In the genomic region with DNA sequence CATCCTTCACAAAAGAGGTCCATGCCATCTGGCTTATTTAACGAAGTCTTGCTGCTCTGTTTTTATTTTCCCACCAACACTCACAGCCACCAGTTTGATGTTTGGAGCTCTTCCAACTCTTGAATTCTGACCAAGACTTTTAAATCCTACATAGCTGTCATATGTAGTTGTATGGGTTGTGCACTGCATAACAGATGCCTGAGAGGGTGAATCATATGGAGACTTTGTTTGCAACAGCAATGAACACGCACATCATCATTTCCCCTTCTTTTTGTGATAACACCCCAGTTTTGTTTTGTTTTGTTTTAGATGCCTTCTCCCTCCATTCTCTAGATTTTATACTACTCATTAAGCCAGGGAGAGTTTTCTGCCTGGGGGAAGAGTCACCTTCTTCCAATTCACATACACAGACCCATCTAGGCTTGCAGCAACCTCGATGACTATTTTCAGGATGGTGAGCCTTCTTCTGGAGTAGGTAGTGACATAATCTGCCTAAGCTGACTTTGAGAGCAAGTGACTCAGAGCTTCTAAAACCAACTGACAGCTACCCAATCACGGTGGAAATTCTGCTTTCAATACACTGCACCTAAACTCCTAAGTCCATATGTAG, we compare ENCODE assay signal across 25 cellular contexts.
DNase-seq lines count a peak whose midpoint lies in the region; ATAC-seq and TF ChIP-seq lines count a peak whose summit lies in the region.
"Had no signal": no experiment of that assay in that cellular context is flagged by ENCODE, and none has a peak within 500 bp of the region (broad histone marks: within the 10 kb centered on the region; RNA-seq: fewer than 3 reads in every experiment).

No MANE protein-coding gene starts in this region.

- no peak overlapping the region for H3K4me3 Mint-ChIP-seq in activated naive CD4-positive, alpha-beta T cell treated with anti-CD3 and anti-CD28 coated beads for 36 hours
- H3K4me3 Mint-ChIP-seq: activated CD8-positive, alpha-beta T cell treated with anti-CD3 and anti-CD28 coated beads for 36 hours; activated naive CD8-positive, alpha-beta T cell; CD14-positive monocyte; central memory CD8-positive, alpha-beta T cell; naive thymus-derived CD8-positive, alpha-beta T cell; T-helper 17 cell had no signal

- no peaks in the 10 kb centered on the region for H3K36me3 Mint-ChIP-seq in activated naive CD4-positive, alpha-beta T cell treated with anti-CD3 and anti-CD28 coated beads for 36 hours (ENCODE audit: low read depth)
- H3K36me3 Mint-ChIP-seq: activated naive CD8-positive, alpha-beta T cell; CD14-positive monocyte; naive thymus-derived CD8-positive, alpha-beta T cell had no signal

- H3K27me3 Mint-ChIP-seq in activated naive CD4-positive, alpha-beta T cell treated with anti-CD3 and anti-CD28 coated beads for 36 hours (ENCODE audit: low read depth) = peaks cover 12% of the 10 kb centered on the region

- CTCF ChIA-PET in activated naive CD4-positive, alpha-beta T cell treated with anti-CD3 and anti-CD28 coated beads for 36 hours (lab: Charles Lee) = no interaction called here

- ATAC-seq in foreskin keratinocyte = peak; percentile 31
- ATAC-seq: activated CD8-positive, alpha-beta T cell treated with anti-CD3 and anti-CD28 coated beads for 36 hours; K562; naive thymus-derived CD8-positive, alpha-beta T cell; psoas muscle; T-helper 17 cell had no signal

- no peak overlapping the region for H3K27ac ChIP-seq in WERI-Rb-1
- no peak overlapping the region for H3K27ac ChIP-seq in foreskin keratinocyte
- H3K27ac ChIP-seq: psoas muscle, testis, uterus had no signal

- DNase-seq in ELR (ENCODE audit: low read depth) (peak; percentile 35), NCI-H1694 treated with DMSO at 0.1 percent for 48 hours (lab: John Stamatoyannopoulos, UW) (peak; percentile 83), WERI-Rb-1 (peak; percentile 11), foreskin keratinocyte (peak; percentile 11 to 33), DMS153 (lab: John Stamatoyannopoulos, UW) (no peak), DMS79 (lab: John Stamatoyannopoulos, UW) (no peak), NCI-H69 (lab: John Stamatoyannopoulos, UW) (no peak)
- no peak for DNase-seq in activated naive CD4-positive, alpha-beta T cell treated with anti-CD3 and anti-CD28 coated beads for 36 hours
- DNase-seq: activated CD8-positive, alpha-beta T cell treated with anti-CD3 and anti-CD28 coated beads for 36 hours; Calu3; dermis blood vessel endothelial cell; H7; naive thymus-derived CD8-positive, alpha-beta T cell; NCI-H1417; psoas muscle; SK-N-SH; stimulated activated naive CD4-positive, alpha-beta T cell treated with Interleukin-2 at 50 U/mL for 16 hours; T-helper 17 cell; testis; uterus had no signal

- H3K4me1 ChIP-seq in foreskin keratinocyte = no peaks in the 10 kb centered on the region
- H3K4me1 ChIP-seq: psoas muscle, testis, uterus had no signal

- no peak overlapping the region for H3K4me3 ChIP-seq in WERI-Rb-1 (ENCODE audit: low read depth, low read length)
- H3K4me3 ChIP-seq: K562, psoas muscle, testis, uterus had no signal

- no peak for TF ChIP-seq CTCF in WERI-Rb-1 (IDR thresholded peaks at IDR 0.05; ENCODE audit: low read depth, low read length)
- TF ChIP-seq CTCF in foreskin keratinocyte (conservative IDR thresholded peaks at IDR 0.05) = no peak

- H3K36me3 ChIP-seq in WERI-Rb-1 = no peaks in the 10 kb centered on the region
- H3K36me3 ChIP-seq: uterus had no signal

- H3K27ac Mint-ChIP-seq in activated naive CD4-positive, alpha-beta T cell treated with anti-CD3 and anti-CD28 coated beads for 36 hours = no peak overlapping the region
- H3K27ac Mint-ChIP-seq: activated CD8-positive, alpha-beta T cell treated with anti-CD3 and anti-CD28 coated beads for 36 hours; activated naive CD8-positive, alpha-beta T cell; activated T-helper 2 cell treated with anti-CD3 and anti-CD28 coated beads, Interferon-gamma antibody, Interleukin-2, Interleukin-4, amounts not matched to agents 10 μg/mL and 5 μg/mL and 100 μg/mL, durations not matched to agents 14 hours and 24 hours and 36 hours; CD14-positive monocyte; naive thymus-derived CD8-positive, alpha-beta T cell; T-helper 17 cell had no signal

- no peaks in the 10 kb centered on the region for H3K4me1 Mint-ChIP-seq in activated naive CD4-positive, alpha-beta T cell treated with anti-CD3 and anti-CD28 coated beads for 36 hours (ENCODE audit: low read depth)
- H3K4me1 Mint-ChIP-seq: CD14-positive monocyte; central memory CD8-positive, alpha-beta T cell; naive thymus-derived CD8-positive, alpha-beta T cell; T-helper 17 cell had no signal

- intact Hi-C loops in activated naive CD4-positive, alpha-beta T cell treated with anti-CD3 and anti-CD28 coated beads for 36 hours (cut with micrococcal nuclease) = no loop called here

- H3K9me3 ChIP-seq in WERI-Rb-1 (ENCODE audit: severe bottlenecking) = no peaks in the 10 kb centered on the region
- H3K9me3 ChIP-seq: psoas muscle, SK-N-SH, testis, uterus had no signal

- peaks cover 12% of the 10 kb centered on the region for H3K27me3 ChIP-seq in WERI-Rb-1 (ENCODE audit: insufficient read depth, low read depth, severe bottlenecking)
- H3K27me3 ChIP-seq in foreskin keratinocyte = peaks cover 4% of the 10 kb centered on the region
- H3K27me3 ChIP-seq: testis, uterus had no signal

- H3K9me3 Mint-ChIP-seq in activated naive CD4-positive, alpha-beta T cell treated with anti-CD3 and anti-CD28 coated beads for 36 hours = no peaks in the 10 kb centered on the region
- H3K9me3 Mint-ChIP-seq: activated CD8-positive, alpha-beta T cell treated with anti-CD3 and anti-CD28 coated beads for 36 hours; activated T-helper 2 cell treated with anti-CD3 and anti-CD28 coated beads, Interferon-gamma antibody, Interleukin-2, Interleukin-4, amounts not matched to agents 10 μg/mL and 5 μg/mL and 100 μg/mL, durations not matched to agents 14 hours and 24 hours and 36 hours; CD14-positive monocyte; central memory CD8-positive, alpha-beta T cell had no signal

Comparison
In these comparisons a context has a peak if more than half of its experiments do, and no peak if none do; other contexts are left out.
1. DNase-seq: peak in ELR (single experiment), NCI-H1694 treated with DMSO at 0.1 percent for 48 hours (single experiment), WERI-Rb-1 (single experiment) and foreskin keratinocyte (2 of 2); none in DMS153 (single experiment), DMS79 (single experiment), activated naive CD4-positive, alpha-beta T cell treated with anti-CD3 and anti-CD28 coated beads for 36 hours (single experiment) and NCI-H69 (single experiment).